ENCODE assay signal across 18 cellular contexts in genomic region chr17:46270032-46270431, GRCh38. TPM values are rescaled to one million over a fixed set of nuclear protein-coding genes. Genes with fewer than 3 reads are reported as not detected.
A peak's percentile ranks its signal among the peaks of the same experiment; 100 is the strongest.
DNase-seq lines count a peak whose midpoint lies in the region; ATAC-seq and TF ChIP-seq lines count a peak whose summit lies in the region.
"Had no signal": no experiment of that assay in that cellular context is flagged by ENCODE, and none has a peak within 500 bp of the region (broad histone marks: within the 10 kb centered on the region; RNA-seq: fewer than 3 reads in every experiment).

No MANE protein-coding gene starts in this region.

- H3K4me1 ChIP-seq in HEK293 (ENCODE audit: control insufficient read depth, insufficient read depth, low read length), result peaks cover 12% of the 10 kb centered on the region; the same call in 1 of the 2 replicates
- peaks cover 0 to 13% (median 6%) of the 10 kb centered on the region in 4 donors for H3K4me1 ChIP-seq in liver (ENCODE audit: control insufficient read depth in 4 of 4, insufficient read depth in 4 of 4, low read length in 3 of 4)

- peak overlapping the region; percentile 22 for H3K4me3 Mint-ChIP-seq in CD4-positive, alpha-beta T cell
- H3K4me3 Mint-ChIP-seq: GM23338 had no signal

- peaks cover 20% of the 10 kb centered on the region for H3K4me1 Mint-ChIP-seq in CD4-positive, alpha-beta T cell (ENCODE audit: low read depth)

- H3K4me3 ChIP-seq in HEK293 (ENCODE audit: low read depth, low read length) (no peak overlapping the region), liver (ENCODE audit: low read depth in 1 of 3, low read length in 3 of 3) (no peak overlapping the region)
- H3K4me3 ChIP-seq: A549, GM23338, SK-N-MC had no signal

- no peak overlapping the region for H3K27ac Mint-ChIP-seq in CD4-positive, alpha-beta T cell
- H3K27ac Mint-ChIP-seq: CD4-positive, alpha-beta memory T cell; GM23338 had no signal

- H3K36me3 ChIP-seq in HEK293 (ENCODE audit: control insufficient read depth in 2 of 2, insufficient read depth in 1 of 2, low read length in 2 of 2), result no peaks in the 10 kb centered on the region
- H3K36me3 ChIP-seq in liver (ENCODE audit: control insufficient read depth in 4 of 4, insufficient read depth in 3 of 4, low read depth in 1 of 4, low read length in 3 of 4), result no peaks in the 10 kb centered on the region

- no peaks in the 10 kb centered on the region for H3K36me3 Mint-ChIP-seq in CD4-positive, alpha-beta T cell (ENCODE audit: low read depth)

- CTCF ChIA-PET in CD4-positive, alpha-beta T cell (lab: Charles Lee), result no interaction called here
- CTCF ChIA-PET in HEK293 (lab: Yijun Ruan, JAX), result interaction anchor here (0.6 kb wide), 1 partner anchor 77 kb away, joined by 3 read pairs; the partner anchor contains the start of gene KANSL1

- DNase-seq in CD4-positive, alpha-beta T cell, result no peak
- DNase-seq in Right ventricle myocardium inferior (ENCODE audit: missing footprints) (no peak), NCI-H82 treated with DMSO at 0.1 percent for 48 hours (lab: John Stamatoyannopoulos, UW; ENCODE audit: unreplicated experiment) (no peak)
- DNase-seq: CD4-positive, alpha-beta memory T cell; DND-41; KBM-7; MV-4-11; NCI-H1436; NCI-H1930; NCI-H446; NCI-H526 treated with DMSO at 0.1 percent for 48 hours had no signal

- H3K27ac ChIP-seq in CD4-positive, alpha-beta T cell (ENCODE audit: low read depth, low read length), result no peak overlapping the region
- H3K27ac ChIP-seq in HEK293 (ENCODE audit: extremely low read depth, low read depth, low read length) (no peak overlapping the region), liver (ENCODE audit: low read depth in 1 of 2, low read length in 2 of 2) (no peak overlapping the region)
- H3K27ac ChIP-seq: A549, SK-N-MC had no signal

- no peak for TF ChIP-seq RAD21 in liver (IDR thresholded peaks at IDR 0.05)

- POLR2A ChIA-PET in CD4-positive, alpha-beta T cell (lab: Charles Lee), result interaction anchor here (1.0 kb wide), 1 partner anchor 77 kb away, joined by 3 read pairs; the partner anchor contains the start of gene KANSL1
- POLR2A ChIA-PET in HEK293 (lab: Yijun Ruan, JAX), result interaction anchor here (0.6 kb wide), 1 partner anchor 1273 kb away, joined by 3 read pairs; no protein-coding TSS in a partner anchor

- H3K9ac ChIP-seq in liver (ENCODE audit: low read depth in 1 of 2, low read length in 2 of 2), result no peak overlapping the region

- TF ChIP-seq CTCF in CD4-positive, alpha-beta T cell (IDR thresholded peaks at IDR 0.05), result no peak
- TF ChIP-seq CTCF in HEK293 (tag by site-specific recombination; IDR thresholded peaks at IDR 0.05) (no peak), liver (IDR thresholded peaks at IDR 0.05; ENCODE audit: low read depth, low read length, missing input control) (no peak)

- WGBS in liver, result 63% methylated on average over 5 of the region's 5 CpGs

- H3K9me3 ChIP-seq in CD4-positive, alpha-beta T cell (ENCODE audit: control insufficient read depth, low read length), result no peaks in the 10 kb centered on the region
- H3K9me3 ChIP-seq in HEK293 (ENCODE audit: control insufficient read depth, insufficient read depth, low read depth, low read length), result no peaks in the 10 kb centered on the region
- H3K9me3 ChIP-seq in liver (ENCODE audit: control insufficient read depth in 4 of 4, low read length in 3 of 4), result no peaks in the 10 kb centered on the region
- H3K9me3 ChIP-seq: A549 had no signal

- intact Hi-C loops in CD4-positive, alpha-beta T cell (cut with DNase I, micrococcal nuclease), result no loop called here
- intact Hi-C loops in Right ventricle myocardium inferior (cut with DNase I), result no loop called here

- H3K27me3 ChIP-seq in CD4-positive, alpha-beta T cell (ENCODE audit: control insufficient read depth, insufficient read depth, low read length), result no peaks in the 10 kb centered on the region
- no peaks in the 10 kb centered on the region for H3K27me3 ChIP-seq in liver (ENCODE audit: control insufficient read depth in 4 of 4, insufficient read depth in 4 of 4, low read length in 3 of 4)

- ATAC-seq in CD4-positive, alpha-beta T cell (ENCODE audit: poor library complexity), result no peak
- no peak for ATAC-seq in Right ventricle myocardium inferior
- ATAC-seq in GM18868 (IDR thresholded peaks at IDR 0.05; ENCODE audit: unreplicated experiment), result no peak
- ATAC-seq: A549, GM23338 had no signal

- H3K27me3 Mint-ChIP-seq in CD4-positive, alpha-beta T cell, result no peaks in the 10 kb centered on the region

- H3K9me3 Mint-ChIP-seq in CD4-positive, alpha-beta T cell, result no peaks in the 10 kb centered on the region
- H3K9me3 Mint-ChIP-seq: CD4-positive, alpha-beta memory T cell; GM23338 had no signal

TF ChIP-seq in HEK293, 187 proteins besides CTCF, POLR2A, EP300 and RAD21 (continues in another document):
- no peak for TF ChIP-seq ZNF16 (tag by site-specific recombination; IDR thresholded peaks at IDR 0.05; ENCODE audit: low read depth)
- TF ChIP-seq FEZF1 (tag by site-specific recombination; IDR thresholded peaks at IDR 0.05), result no peak
- no peak for TF ChIP-seq HOXA7 (CRISPR knock-in tag; IDR thresholded peaks at IDR 0.05; ENCODE audit: borderline replicate concordance)
- no peak for TF ChIP-seq MZF1 (tag by site-specific recombination; IDR thresholded peaks at IDR 0.05; ENCODE audit: borderline replicate concordance)
- TF ChIP-seq ZNF10 (tag by site-specific recombination; IDR thresholded peaks at IDR 0.05), result no peak
- no peak for TF ChIP-seq ZFP3 (tag by site-specific recombination; IDR thresholded peaks at IDR 0.05; ENCODE audit: low read depth)
- no peak for TF ChIP-seq EGR2 (tag by site-specific recombination; IDR thresholded peaks at IDR 0.05; ENCODE audit: low read depth)
- no peak for TF ChIP-seq ZNF146 (tag by site-specific recombination; IDR thresholded peaks at IDR 0.05)

TF ChIP-seq in PFSK-1, 5 proteins besides CTCF, POLR2A, EP300 and RAD21:
- TF ChIP-seq REST (IDR thresholded peaks at IDR 0.05; ENCODE audit: insufficient read depth in 1 of 2, low read depth in 2 of 2, low read length in 2 of 2) (0 out of 4 replicates have a peak, but pooled peaks have one; percentile 38 to 59), TAF1 (IDR thresholded peaks at IDR 0.05; ENCODE audit: borderline replicate concordance, insufficient read depth, low read length) (no peak)

TF ChIP-seq in liver, 16 proteins besides CTCF, POLR2A, EP300 and RAD21:
- TF ChIP-seq REST (IDR thresholded peaks at IDR 0.05) (peak; percentile 46), ATF3 (IDR thresholded peaks at IDR 0.05) (no peak)

RNA-seq across cellular contexts. Expression of gene LRRC37A, which starts 24.9 kb away (rescaled TPM):
- 1 to 10 TPM; 2.9 to 3.6 TPM for total RNA-seq in CD4-positive, alpha-beta T cell
- 1.0 TPM for polyA plus RNA-seq in PFSK-1 (2012; ENCODE audit: insufficient read length, low read depth)
- total RNA-seq in liver (1 to 10 TPM in 1 of 2 donors, under 1 TPM in 1; 0.98 to 2.6 TPM), Right ventricle myocardium inferior (1.1 TPM)
- under 1 TPM; 0.17 to 0.90 TPM for polyA plus RNA-seq in liver
